In the genomic region with DNA sequence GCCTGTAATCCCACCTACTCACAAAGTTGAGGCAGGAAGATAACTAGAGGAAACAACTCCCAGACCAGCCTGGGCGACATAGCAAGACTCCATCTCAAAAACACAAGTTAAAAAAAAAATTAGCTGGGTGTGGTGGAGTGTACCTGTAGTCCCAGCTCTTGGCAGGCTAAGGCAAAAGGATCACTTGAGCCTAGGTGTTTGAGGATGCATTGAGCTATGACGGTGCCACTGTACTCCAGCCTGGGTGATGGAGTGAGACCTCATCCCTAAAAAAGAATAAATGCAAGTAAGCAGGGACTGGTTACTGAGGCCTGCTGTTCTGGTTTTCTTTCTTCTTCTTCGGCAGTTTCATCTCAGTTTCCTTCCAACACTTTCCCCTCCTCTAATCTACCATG, we compare ENCODE assay signal across 13 cellular contexts. TPM values are rescaled to one million over a fixed set of nuclear protein-coding genes. Genes with fewer than 3 reads are reported as not detected.
DNase-seq lines count a peak whose midpoint lies in the region; ATAC-seq and TF ChIP-seq lines count a peak whose summit lies in the region.
"Had no signal": no experiment of that assay in that cellular context is flagged by ENCODE, and none has a peak within 500 bp of the region (broad histone marks: within the 10 kb centered on the region; RNA-seq: fewer than 3 reads in every experiment).

No MANE protein-coding gene starts in this region.

- H3K27me3 Mint-ChIP-seq in naive thymus-derived CD8-positive, alpha-beta T cell, result peaks cover 9 to 26% (median 22%) of the 10 kb centered on the region in 5 donors

- 63 to 83% methylated on average over 1 to 3 of the region's 3 CpGs for WGBS in transverse colon (ENCODE audit: low coverage in 1 of 2), 2 donors

- in situ Hi-C loops in transverse colon (cut with MboI; ENCODE audit: low pct_ligation_motif_present in 1 of 4, low pct_unique_long_range_greater_than_20kb in 1 of 4, low sequenced_read_pairs in 3 of 4), result no loop called here

- H3K27ac Mint-ChIP-seq in naive thymus-derived CD8-positive, alpha-beta T cell, result no peak overlapping the region
- H3K27ac Mint-ChIP-seq: CD4-positive, alpha-beta memory T cell had no signal

- H3K36me3 ChIP-seq in WERI-Rb-1 (peaks cover 68% of the 10 kb centered on the region), mucosa of descending colon (ENCODE audit: low read depth) (no peaks in the 10 kb centered on the region), transverse colon (peaks cover 0 to 5% (median 0%) of the 10 kb centered on the region in 4 donors)
- H3K36me3 ChIP-seq: BLaER1 treated with 17β-estradiol and CSF1 and Interleukin-3, amounts not matched to agents 10 nM and 100 nM had no signal

- peak; percentile 20 for ATAC-seq in mucosa of descending colon
- ATAC-seq in naive thymus-derived CD8-positive, alpha-beta T cell, result no peak
- no peak for ATAC-seq in HG02938 (IDR thresholded peaks at IDR 0.05; ENCODE audit: unreplicated experiment)
- ATAC-seq: HCT116 had no signal

- H3K9me3 ChIP-seq in WERI-Rb-1 (ENCODE audit: severe bottlenecking), result no peaks in the 10 kb centered on the region
- H3K9me3 ChIP-seq in mucosa of descending colon, result no peaks in the 10 kb centered on the region
- H3K9me3 ChIP-seq in transverse colon, result no peaks in the 10 kb centered on the region

- peaks cover 46% of the 10 kb centered on the region for H3K4me1 ChIP-seq in mucosa of descending colon (ENCODE audit: low read depth)
- peaks cover 0 to 80% (median 52%) of the 10 kb centered on the region in 4 donors for H3K4me1 ChIP-seq in transverse colon

- H3K27me3 ChIP-seq in WERI-Rb-1 (ENCODE audit: insufficient read depth, low read depth, severe bottlenecking) (no peaks in the 10 kb centered on the region), transverse colon (peaks cover 4% of the 10 kb centered on the region)

- TF ChIP-seq CTCF in WERI-Rb-1 (IDR thresholded peaks at IDR 0.05; ENCODE audit: low read depth, low read length) (no peak), mucosa of descending colon (IDR thresholded peaks at IDR 0.05) (no peak), transverse colon (IDR thresholded peaks at IDR 0.05) (no peak)

- peak; percentile 40 for DNase-seq in DMS53 (lab: John Stamatoyannopoulos, UW)
- DNase-seq in DMS53 treated with DMSO at 0.1 percent for 48 hours (lab: John Stamatoyannopoulos, UW; ENCODE audit: unreplicated experiment), result no peak
- DNase-seq in WERI-Rb-1, result no peak
- DNase-seq in mucosa of descending colon, result no peak
- no peak for DNase-seq in transverse colon
- no peak for DNase-seq in activated CD4-positive, alpha-beta T cell treated with anti-CD3 and anti-CD28 coated beads, Interleukin-2, amount 50 U/mL, for 48 hours
- DNase-seq in naive thymus-derived CD8-positive, alpha-beta T cell, result no peak
- DNase-seq: CD4-positive, alpha-beta memory T cell; GM23248 had no signal

- TF ChIP-seq EP300 in transverse colon (IDR thresholded peaks at IDR 0.05; ENCODE audit: low read depth), result no peak

- H3K4me3 ChIP-seq in WERI-Rb-1 (ENCODE audit: low read depth, low read length) (no peak overlapping the region), mucosa of descending colon (no peak overlapping the region), transverse colon (no peak overlapping the region)
- H3K4me3 ChIP-seq: BLaER1 treated with 17β-estradiol and CSF1 and Interleukin-3, amounts not matched to agents 10 nM and 100 nM; GM23248 had no signal

- H3K27ac ChIP-seq in WERI-Rb-1, result peak overlapping the region; percentile 86
- peak overlapping the region; percentile 67 to 72 (median 72) for H3K27ac ChIP-seq in transverse colon
- H3K27ac ChIP-seq: 22Rv1; BLaER1 treated with 17β-estradiol and CSF1 and Interleukin-3, amounts not matched to agents 10 nM and 100 nM; GM23248 had no signal

- intact Hi-C loops in mucosa of descending colon (cut with DNase I, micrococcal nuclease) (no loop called here), transverse colon (cut with DNase I; ENCODE audit: low total_unique reads) (no loop called here)

- no peaks in the 10 kb centered on the region for H3K9me3 Mint-ChIP-seq in naive thymus-derived CD8-positive, alpha-beta T cell
- H3K9me3 Mint-ChIP-seq: CD4-positive, alpha-beta memory T cell had no signal

- no peaks in the 10 kb centered on the region for H3K36me3 Mint-ChIP-seq in naive thymus-derived CD8-positive, alpha-beta T cell
- H3K36me3 Mint-ChIP-seq: CD4-positive, alpha-beta memory T cell had no signal

- peaks cover 0 to 11% (median 4%) of the 10 kb centered on the region in 4 donors for H3K4me1 Mint-ChIP-seq in naive thymus-derived CD8-positive, alpha-beta T cell

- POLR2A ChIA-PET in naive thymus-derived CD8-positive, alpha-beta T cell (lab: Charles Lee), result no interaction called here

- H3K4me3 Mint-ChIP-seq in naive thymus-derived CD8-positive, alpha-beta T cell, result no peak overlapping the region
- H3K4me3 Mint-ChIP-seq: CD4-positive, alpha-beta memory T cell had no signal

- TF ChIP-seq POLR2A in transverse colon (IDR thresholded peaks at IDR 0.05), result no peak

RNA-seq across cellular contexts. Expression of gene PTPN21, which starts 7.4 kb away (rescaled TPM):
- total RNA-seq in mucosa of descending colon (10 to 100 TPM; 37.0 to 51.8 (median 44.7) TPM), transverse colon (10 to 100 TPM; 27.8 to 38.5 (median 28.9) TPM)
- not detected for total RNA-seq in naive thymus-derived CD8-positive, alpha-beta T cell
- not detected for polyA plus RNA-seq in naive thymus-derived CD8-positive, alpha-beta T cell
- total RNA-seq: CD4-positive, alpha-beta memory T cell had no signal
- polyA plus RNA-seq: CD4-positive, alpha-beta memory T cell had no signal

RNA-seq across cellular contexts. Expression of gene ZC3H14, which starts 15.5 kb away (rescaled TPM):
- total RNA-seq in mucosa of descending colon, result 10 to 100 TPM; 55.9 to 72.9 (median 70.7) TPM
- 100 to 1,000 TPM in 1 of 4 donors, 10 to 100 TPM in 3; 29.9 to 103 (median 81.0) TPM for total RNA-seq in transverse colon
- 10 to 100 TPM; 58.3 to 60.5 TPM for total RNA-seq in naive thymus-derived CD8-positive, alpha-beta T cell
- 10 to 100 TPM; 36.4 to 54.5 (median 49.9) TPM for polyA plus RNA-seq in naive thymus-derived CD8-positive, alpha-beta T cell

Comparison
In these comparisons a context has a peak if more than half of its experiments do, and no peak if none do; other contexts are left out.
1. RNA of gene PTPN21, which starts 7.4 kb away (total RNA-seq): 37.0 to 51.8 TPM in mucosa of descending colon and 27.8 to 38.5 TPM in transverse colon; not detected in naive thymus-derived CD8-positive, alpha-beta T cell; every median in the first group is over 10 times any median in the second.